8 cellular contexts compared by ENCODE assay signal in the genomic region with DNA sequence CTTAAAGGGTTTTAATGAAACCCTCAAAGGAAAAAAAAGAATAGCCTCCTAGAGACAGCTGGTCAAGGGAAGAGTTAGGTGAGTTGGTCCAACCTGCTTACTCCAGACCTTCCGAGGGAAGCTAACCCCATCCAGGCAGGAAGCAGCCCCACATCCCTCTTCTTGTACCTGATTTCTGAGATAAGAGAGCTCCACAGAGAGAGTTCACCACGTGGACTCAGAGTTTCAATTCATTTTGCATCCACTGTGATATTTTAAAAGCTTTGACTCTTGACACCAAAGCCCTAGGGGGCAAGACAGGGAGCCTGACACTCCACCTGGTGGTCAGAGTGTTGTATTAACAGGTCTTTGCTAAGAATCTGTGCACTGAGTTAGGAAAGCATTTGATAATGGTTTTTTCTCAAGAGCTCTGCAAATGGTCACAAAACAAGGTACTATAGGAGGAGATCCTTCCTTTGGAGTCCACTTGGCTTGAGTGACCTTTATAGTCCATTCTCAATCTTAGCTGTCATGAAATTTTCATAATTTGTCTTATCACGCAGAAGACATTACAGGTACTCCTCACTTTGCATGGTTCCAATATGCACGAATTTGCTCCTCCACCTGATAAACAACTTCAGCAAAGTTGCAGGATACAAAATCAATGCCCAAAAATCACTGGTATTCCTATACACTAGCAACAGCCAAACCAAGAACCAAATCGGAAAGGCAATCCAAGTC. TPM values are rescaled to one million over a fixed set of nuclear protein-coding genes. Genes with fewer than 3 reads are reported as not detected.
DNase-seq lines count a peak whose midpoint lies in the region; ATAC-seq and TF ChIP-seq lines count a peak whose summit lies in the region.

No MANE protein-coding gene starts in this region.

- H3K36me3 Mint-ChIP-seq in effector memory CD8-positive, alpha-beta T cell (ENCODE audit: insufficient read depth) = no peaks in the 10 kb centered on the region
- H3K36me3 Mint-ChIP-seq in natural killer cell treated with Interleukin-12 subunit alpha and Interleukin-12 subunit beta and Interleukin-15 and Interleukin-18, amount 100 ng/mL, for 72 hours = peaks cover 15% of the 10 kb centered on the region

- H3K27ac ChIP-seq in BLaER1 = no peak overlapping the region
- no peak overlapping the region for H3K27ac ChIP-seq in testis

- H3K36me3 ChIP-seq in BLaER1 (no peaks in the 10 kb centered on the region; the same call in 1 of the 2 replicates), testis (ENCODE audit: low read depth, missing control alignments) (no peaks in the 10 kb centered on the region)

- WGBS in testis, 2 donors = 76 to 79% methylated on average over 5 of the region's 5 CpGs

- peak; percentile 54 to 79 (median 69) for TF ChIP-seq CTCF in testis (IDR thresholded peaks at IDR 0.05)

- H3K27me3 ChIP-seq in BLaER1 (no peaks in the 10 kb centered on the region), testis (no peaks in the 10 kb centered on the region)

- DNase-seq in NCI-H345 treated with DMSO at 0.1 percent for 48 hours (lab: John Stamatoyannopoulos, UW; ENCODE audit: unreplicated experiment) (peak; percentile 23), testis (peak; percentile 45)
- DNase-seq in activated CD4-positive, alpha-beta T cell treated with anti-CD3 and anti-CD28 coated beads, Interleukin-2, amount 50 U/mL, for 1 hour = peak; percentile 66
- DNase-seq in effector memory CD8-positive, alpha-beta T cell = peak; percentile 66 to 72 (median 69)
- peak; percentile 77 for DNase-seq in natural killer cell treated with Interleukin-12 subunit alpha and Interleukin-12 subunit beta and Interleukin-15 and Interleukin-18, amount 100 ng/mL, for 72 hours (ENCODE audit: low spot score)

- no peaks in the 10 kb centered on the region for H3K27me3 Mint-ChIP-seq in effector memory CD8-positive, alpha-beta T cell
- H3K27me3 Mint-ChIP-seq in natural killer cell treated with Interleukin-12 subunit alpha and Interleukin-12 subunit beta and Interleukin-15 and Interleukin-18, amount 100 ng/mL, for 72 hours = no peaks in the 10 kb centered on the region

- H3K9me3 Mint-ChIP-seq in effector memory CD8-positive, alpha-beta T cell = no peaks in the 10 kb centered on the region
- peaks cover 3% of the 10 kb centered on the region for H3K9me3 Mint-ChIP-seq in natural killer cell treated with Interleukin-12 subunit alpha and Interleukin-12 subunit beta and Interleukin-15 and Interleukin-18, amount 100 ng/mL, for 72 hours

- peaks cover 17% of the 10 kb centered on the region for H3K9me3 ChIP-seq in BLaER1
- no peaks in the 10 kb centered on the region for H3K9me3 ChIP-seq in testis

- peak overlapping the region; percentile 57 to 69 for H3K4me3 Mint-ChIP-seq in effector memory CD8-positive, alpha-beta T cell
- H3K4me3 Mint-ChIP-seq in natural killer cell treated with Interleukin-12 subunit alpha and Interleukin-12 subunit beta and Interleukin-15 and Interleukin-18, amount 100 ng/mL, for 72 hours = no peak overlapping the region

- peak overlapping the region; percentile 18 for H3K4me2 ChIP-seq in BLaER1

- ATAC-seq in GM18873 (IDR thresholded peaks at IDR 0.05; ENCODE audit: low FRiP score, unreplicated experiment) (peak; percentile 70), HG03139 (IDR thresholded peaks at IDR 0.05; ENCODE audit: unreplicated experiment) (peak; percentile 87)
- peak; percentile 96 for ATAC-seq in effector memory CD8-positive, alpha-beta T cell (replicated peaks)
- peak; percentile 89 for ATAC-seq in natural killer cell treated with Interleukin-12 subunit alpha and Interleukin-12 subunit beta and Interleukin-15 and Interleukin-18, amount 100 ng/mL, for 72 hours

- H4K20me1 ChIP-seq in BLaER1 = no peaks in the 10 kb centered on the region

- H3K4me3 ChIP-seq in BLaER1 = no peak overlapping the region
- no peak overlapping the region for H3K4me3 ChIP-seq in testis

- peak overlapping the region; percentile 73 to 82 for H3K27ac Mint-ChIP-seq in effector memory CD8-positive, alpha-beta T cell
- H3K27ac Mint-ChIP-seq in natural killer cell treated with Interleukin-12 subunit alpha and Interleukin-12 subunit beta and Interleukin-15 and Interleukin-18, amount 100 ng/mL, for 72 hours = peak overlapping the region; percentile 60 to 73

- H3K9ac ChIP-seq in BLaER1 = no peak overlapping the region

- H3K4me1 ChIP-seq in BLaER1 (peaks cover 19% of the 10 kb centered on the region), testis (no peaks in the 10 kb centered on the region)

- no peak for TF ChIP-seq POLR2A in testis (IDR thresholded peaks at IDR 0.05)

- intact Hi-C loops in testis (cut with DNase I; ENCODE audit: low total_unique reads) = no loop called here

- peaks cover 39 to 57% of the 10 kb centered on the region in 2 donors for H3K4me1 Mint-ChIP-seq in effector memory CD8-positive, alpha-beta T cell (ENCODE audit: low read depth in 2 of 2)
- peaks cover 37 to 50% of the 10 kb centered on the region in 2 donors for H3K4me1 Mint-ChIP-seq in natural killer cell treated with Interleukin-12 subunit alpha and Interleukin-12 subunit beta and Interleukin-15 and Interleukin-18, amount 100 ng/mL, for 72 hours (ENCODE audit: low read depth in 2 of 2)

RNA-seq across cellular contexts. Expression of a gene that starts 56.1 kb away (rescaled TPM):
- 10 to 100 TPM; 58.7 to 88.4 TPM for total RNA-seq in natural killer cell treated with Interleukin-12 subunit alpha and Interleukin-12 subunit beta and Interleukin-15 and Interleukin-18, amount 100 ng/mL, for 72 hours
- total RNA-seq in testis = 1 to 10 TPM; 3.7 to 10.0 TPM
- polyA plus RNA-seq in testis (ENCODE audit: insufficient read depth, low read depth, low replicate concordance) = 15.1 TPM

Comparison
In these comparisons a context has a peak if more than half of its experiments do, and no peak if none do; other contexts are left out.
1. DNase-seq: peak in every context shown above with its lines; median percentile 77 in natural killer cell treated with Interleukin-12 subunit alpha and Interleukin-12 subunit beta and Interleukin-15 and Interleukin-18, amount 100 ng/mL, for 72 hours; 69 in effector memory CD8-positive, alpha-beta T cell; 66 in activated CD4-positive, alpha-beta T cell treated with anti-CD3 and anti-CD28 coated beads, Interleukin-2, amount 50 U/mL, for 1 hour; 45 in testis; 23 in NCI-H345 treated with DMSO at 0.1 percent for 48 hours.
2. RNA of a gene that starts 56.1 kb away (total RNA-seq): 58.7 to 88.4 TPM in natural killer cell treated with Interleukin-12 subunit alpha and Interleukin-12 subunit beta and Interleukin-15 and Interleukin-18, amount 100 ng/mL, for 72 hours; 3.7 to 10.0 TPM in testis; every median in the first group is over 4 times any median in the second.
3. Peak in every context shown above with its lines, with median percentiles within 50 percentile points of each other: ATAC-seq.